Comparison of ENCODE assay signal across 20 cellular contexts in the genomic region with DNA sequence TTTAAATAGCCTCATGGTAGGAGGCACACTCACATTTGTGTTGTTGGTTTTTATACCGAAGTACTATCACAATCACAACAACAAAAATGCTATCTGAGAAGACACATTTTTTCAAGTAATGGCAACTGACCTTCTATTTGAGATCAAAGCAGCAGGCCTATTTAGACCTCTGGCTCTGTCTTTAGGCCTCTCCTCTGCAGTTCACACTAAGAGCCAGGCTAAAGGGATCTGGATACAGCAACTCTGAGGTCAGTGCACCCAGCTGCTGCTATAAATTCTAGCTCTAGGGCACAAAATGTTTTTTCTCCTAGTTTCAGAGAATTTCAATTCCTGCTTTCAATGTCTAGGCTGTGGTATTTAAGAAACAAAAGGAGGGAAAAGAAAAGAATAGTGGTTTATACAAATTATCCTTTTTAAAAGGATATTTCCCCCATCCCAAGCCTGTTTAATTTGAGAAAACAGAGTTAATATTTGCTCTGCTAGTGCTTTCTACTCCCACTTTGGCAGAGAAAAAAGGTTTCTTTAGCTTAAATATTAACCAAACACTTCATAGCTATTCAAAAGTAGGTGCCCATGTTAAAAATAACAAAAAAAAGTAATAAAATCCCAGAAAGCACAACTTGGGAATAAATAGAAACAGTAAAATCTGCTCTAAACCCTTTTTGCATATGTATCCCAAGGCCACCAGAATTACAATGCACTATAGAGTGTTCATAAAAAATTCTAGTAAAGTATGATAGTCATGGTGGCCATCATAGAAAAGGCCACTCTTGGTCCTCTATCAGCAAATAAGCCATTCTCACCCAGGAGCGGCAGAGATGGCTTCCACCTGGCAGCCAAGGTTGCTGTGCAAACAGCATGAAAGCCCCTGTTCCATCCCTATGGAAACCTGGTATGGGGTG.
DNase-seq lines count a peak whose midpoint lies in the region; ATAC-seq, FAIRE-seq and TF ChIP-seq lines count a peak whose summit lies in the region.
"Had no signal": no experiment of that assay in that cellular context is flagged by ENCODE, and none has a peak within 500 bp of the region (broad histone marks: within the 10 kb centered on the region; RNA-seq: fewer than 3 reads in every experiment).

No MANE protein-coding gene starts in this region.

- H3K27me3 ChIP-seq in pancreas, result no peaks in the 10 kb centered on the region
- H3K27me3 ChIP-seq: testis had no signal

- whole genome bisulfite sequencing in pancreas, 2 donors, result 26 to 28% methylated on average over 2 of the region's 2 CpGs

- peak; percentile 72 for DNase-seq in LHCN-M2 (ENCODE audit: low read depth)
- DNase-seq in NCI-H774 (lab: John Stamatoyannopoulos, UW), result peak; percentile 54
- DNase-seq in left colon, result no peak
- no peak for DNase-seq in pancreas
- no peak for DNase-seq in 8988T
- no peak for DNase-seq in mucosa of descending colon
- DNase-seq in NCI-H2029 (lab: John Stamatoyannopoulos, UW), result no peak
- DNase-seq in GM13976 (ENCODE audit: low spot score), result no peak
- DNase-seq: activated CD4-positive, alpha-beta T cell treated with anti-CD3 and anti-CD28 coated beads, Interleukin-2, amount 50 U/mL, for 1 hour; activated naive CD4-positive, alpha-beta T cell; anterior cingulate cortex; hypothalamus; NCI-H2171; NK-92 treated with Interleukin-12 subunit alpha and Interleukin-12 subunit beta, amount 100 ng/mL, for 24 hours; stimulated activated CD4-positive, alpha-beta T cell treated with anti-CD3 and anti-CD28 coated beads, Interleukin-12 subunit alpha, Interleukin-12 subunit beta, amount 100 ng/mL, for 4 hours; testis had no signal

- no peak overlapping the region for H3K4me3 ChIP-seq in pancreas
- no peak overlapping the region for H3K4me3 ChIP-seq in mucosa of descending colon
- H3K4me3 ChIP-seq: K562, testis had no signal

- in situ Hi-C loops in GM13976 (cut with MboI; ENCODE audit: low sequenced_read_pairs, unreplicated experiment), result no loop called here

- no peaks in the 10 kb centered on the region for H3K36me3 ChIP-seq in pancreas
- no peaks in the 10 kb centered on the region for H3K36me3 ChIP-seq in mucosa of descending colon (ENCODE audit: low read depth)

- ATAC-seq in left colon (peak; percentile 39), pancreas (peak; percentile 73 to 86 (median 84)), mucosa of descending colon (no peak)
- ATAC-seq: HCT116, K562 had no signal

- H3K4me1 ChIP-seq in pancreas, result peaks cover 21 to 43% (median 29%) of the 10 kb centered on the region in 3 donors
- no peaks in the 10 kb centered on the region for H3K4me1 ChIP-seq in mucosa of descending colon (ENCODE audit: low read depth)
- H3K4me1 ChIP-seq: testis had no signal

- H3K9me3 ChIP-seq in pancreas, result no peaks in the 10 kb centered on the region
- no peaks in the 10 kb centered on the region for H3K9me3 ChIP-seq in mucosa of descending colon
- H3K9me3 ChIP-seq: testis had no signal

- no peak for FAIRE-seq in pancreas (lab: Jason Lieb, UNC)
- FAIRE-seq: G401.6, K562, TTC549 had no signal

- intact Hi-C loops in left colon (cut with DNase I, micrococcal nuclease), result no loop called here
- intact Hi-C loops in pancreas (cut with DNase I), result no loop called here
- intact Hi-C loops in mucosa of descending colon (cut with DNase I, micrococcal nuclease), result no loop called here

- TF ChIP-seq CTCF in pancreas (IDR thresholded peaks at IDR 0.05) (no peak), mucosa of descending colon (IDR thresholded peaks at IDR 0.05) (no peak), GM13976 (IDR thresholded peaks at IDR 0.05; ENCODE audit: borderline replicate concordance, control extremely low read depth, extremely low read depth, insufficient read depth, missing control alignments) (no peak)

- peak overlapping the region in 3 of 4 donors; percentile 34 to 68 (median 55) for H3K27ac ChIP-seq in pancreas
- H3K27ac ChIP-seq: testis had no signal

Comparison
In these comparisons a context has a peak if more than half of its experiments do, and no peak if none do; other contexts are left out.
1. DNase-seq: peak in LHCN-M2 (single experiment) and NCI-H774 (single experiment); none in left colon (0 of 2), pancreas (0 of 6), 8988T (single experiment), mucosa of descending colon (0 of 3), NCI-H2029 (single experiment) and GM13976 (single experiment).